ENCODE assay signal across 10 cellular contexts in the genomic region with DNA sequence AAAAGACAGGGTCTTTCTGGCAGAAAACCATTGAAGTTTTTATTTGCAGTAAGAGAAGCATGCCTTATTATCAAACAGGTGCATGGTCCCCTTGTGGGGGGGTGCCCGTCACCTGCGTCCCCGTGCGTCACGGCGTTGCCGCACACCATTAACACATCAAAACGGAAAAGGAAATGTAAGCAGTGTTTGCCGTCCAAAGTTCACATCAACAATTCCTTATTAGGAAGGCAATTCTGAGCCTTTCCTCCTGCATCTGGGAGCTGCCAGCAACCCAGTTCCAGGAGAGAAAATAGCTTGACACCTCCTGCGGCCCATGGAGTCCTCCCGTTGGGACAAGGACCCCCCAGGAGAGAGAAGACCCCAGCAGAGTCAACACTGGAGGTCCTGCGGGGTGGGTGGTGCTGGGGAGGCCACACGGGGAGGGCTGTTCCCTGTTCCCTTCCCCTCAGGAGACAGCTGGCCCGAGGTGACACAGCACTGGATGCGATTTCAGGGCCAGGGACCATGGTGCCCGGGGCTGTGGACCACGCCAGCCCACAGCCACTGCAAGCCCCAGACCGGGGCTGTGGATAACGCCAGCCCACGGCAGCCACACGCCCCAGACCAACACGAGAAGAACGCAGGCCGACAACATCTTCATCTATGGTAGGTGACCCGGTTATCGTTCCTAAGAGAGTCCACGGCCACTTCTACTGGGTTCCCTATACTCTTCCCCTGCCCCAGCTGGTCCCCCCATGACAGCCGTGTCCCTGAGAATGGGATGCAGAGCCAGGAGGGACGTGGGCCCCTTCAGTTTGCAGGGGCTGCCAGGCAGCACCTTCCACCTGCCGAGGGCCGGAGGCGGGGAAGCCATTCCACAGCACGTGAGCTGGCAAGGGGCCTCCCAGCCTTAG.
DNase-seq lines count a peak whose midpoint lies in the region; ATAC-seq lines count a peak whose summit lies in the region.
"Had no signal": no experiment of that assay in that cellular context is flagged by ENCODE, and none has a peak within 500 bp of the region (broad histone marks: within the 10 kb centered on the region; RNA-seq: fewer than 3 reads in every experiment).

No MANE protein-coding gene starts in this region.

- no peaks in the 10 kb centered on the region for H3K27me3 ChIP-seq in subcutaneous abdominal adipose tissue (ENCODE audit: control insufficient read depth in 5 of 5, insufficient read depth in 4 of 5, low read length in 5 of 5)

- peak overlapping the region in 4 of 5 donors; percentile 3 to 53 (median 33) for H3K9ac ChIP-seq in subcutaneous abdominal adipose tissue (ENCODE audit: low read length in 5 of 5)

- DNase-seq in HuH-7 (ENCODE audit: low spot score) (peak; percentile 90), kidney tubule cell (ENCODE audit: low spot score) (peak; percentile 83), HUDEP-2 (lab: John Stamatoyannopoulos, UW; ENCODE audit: unreplicated experiment in 76 of 76) (no peak), KBM-7 (no peak)
- DNase-seq: activated CD4-positive, alpha-beta T cell treated with anti-CD3 and anti-CD28 coated beads, Interleukin-2, amount 10 ng/mL, durations not matched to agents 7 days and 5 days; amniotic stem cell had no signal

- peaks cover 11 to 41% (median 25%) of the 10 kb centered on the region in 5 donors for H3K4me1 ChIP-seq in subcutaneous abdominal adipose tissue (ENCODE audit: control insufficient read depth in 5 of 5, insufficient read depth in 5 of 5, low read length in 5 of 5)

- H3K27ac ChIP-seq in angular gyrus (ENCODE audit: low read depth, low read length) (peak overlapping the region; percentile 52), subcutaneous abdominal adipose tissue (ENCODE audit: low read depth, low read length) (peak overlapping the region; percentile 51)

- H3K36me3 ChIP-seq in subcutaneous abdominal adipose tissue (ENCODE audit: control insufficient read depth in 5 of 5, insufficient read depth in 5 of 5, low read length in 5 of 5), result no peaks in the 10 kb centered on the region

- H3K4me3 ChIP-seq in subcutaneous abdominal adipose tissue (ENCODE audit: low read depth in 1 of 5, low read length in 5 of 5), result peak overlapping the region in 3 of 5 donors; percentile 41 to 59 (median 51)

- H3K9me3 ChIP-seq in subcutaneous abdominal adipose tissue (ENCODE audit: control insufficient read depth in 5 of 5, low read length in 5 of 5), result peaks cover 0 to 8% (median 5%) of the 10 kb centered on the region in 5 donors

- ATAC-seq in HG02938 (IDR thresholded peaks at IDR 0.05; ENCODE audit: unreplicated experiment), result no peak
- no peak for ATAC-seq in HG03045 (IDR thresholded peaks at IDR 0.05; ENCODE audit: unreplicated experiment)

- in situ Hi-C loops in KBM-7 (cut with MboI; ENCODE audit: low pct_unique_long_range_greater_than_20kb, low sequenced_read_pairs), result no loop called here

Comparison
In these comparisons a context has a peak if more than half of its experiments do, and no peak if none do; other contexts are left out.
1. DNase-seq: peak in HuH-7 (single experiment) and kidney tubule cell (single experiment); none in HUDEP-2 (0 of 76) and KBM-7 (single experiment).